Comparison of ENCODE assay signal across 9 cellular contexts in genomic region chr21:34801519-34802132, GRCh38.
DNase-seq lines count a peak whose midpoint lies in the region; ATAC-seq, FAIRE-seq and TF ChIP-seq lines count a peak whose summit lies in the region.
"Had no signal": no experiment of that assay in that cellular context is flagged by ENCODE, and none has a peak within 500 bp of the region (broad histone marks: within the 10 kb centered on the region; RNA-seq: fewer than 3 reads in every experiment).

No MANE protein-coding gene starts in this region.

- H3K79me2 ChIP-seq in PC-3 (ENCODE audit: low read length), result peaks cover 61% of the 10 kb centered on the region

- H2AFZ ChIP-seq in PC-3 (ENCODE audit: low read length), result no peak overlapping the region

- H3K4me1 ChIP-seq in PC-3 (ENCODE audit: insufficient read depth, low read length) (peaks cover 26% of the 10 kb centered on the region), subcutaneous abdominal adipose tissue (ENCODE audit: control insufficient read depth in 5 of 5, insufficient read depth in 5 of 5, low read length in 5 of 5) (peaks cover 0 to 6% (median 0%) of the 10 kb centered on the region in 5 donors), kidney (ENCODE audit: control insufficient read depth in 1 of 2, insufficient read depth in 1 of 2, low read depth in 1 of 2, low read length in 2 of 2) (no peaks in the 10 kb centered on the region)

- H3K27me3 ChIP-seq in PC-3 (ENCODE audit: low read length) (no peaks in the 10 kb centered on the region), subcutaneous abdominal adipose tissue (ENCODE audit: control insufficient read depth in 5 of 5, insufficient read depth in 4 of 5, low read length in 5 of 5) (no peaks in the 10 kb centered on the region)

- H3K9ac ChIP-seq in PC-3 (ENCODE audit: low read length) (no peak overlapping the region), subcutaneous abdominal adipose tissue (ENCODE audit: low read length in 5 of 5) (no peak overlapping the region), kidney (ENCODE audit: low read length in 2 of 2) (no peak overlapping the region)

- H3K4me2 ChIP-seq in PC-3 (ENCODE audit: low read length), result no peak overlapping the region

- CTCF ChIA-PET in PC-3 (lab: Charles Lee), result no interaction called here

- no peaks in the 10 kb centered on the region for H3K9me2 ChIP-seq in PC-3 (replicated peaks; ENCODE audit: low read length)

- TF ChIP-seq CTCF in PC-3 (conservative IDR thresholded peaks at IDR 0.05; ENCODE audit: low read depth, low read length) (peak; percentile 54), fibroblast of pulmonary artery (IDR thresholded peaks at IDR 0.05; ENCODE audit: low read length, missing control alignments) (peak; percentile 50), kidney (IDR thresholded peaks at IDR 0.05; ENCODE audit: borderline replicate concordance, extremely low read depth, insufficient read depth) (no peak)

- H3K4me3 ChIP-seq in PC-3 (ENCODE audit: low read length) (no peak overlapping the region), fibroblast of pulmonary artery (replicated peaks; ENCODE audit: low read depth, low read length) (no peak overlapping the region), subcutaneous abdominal adipose tissue (ENCODE audit: low read depth in 1 of 5, low read length in 5 of 5) (no peak overlapping the region), kidney (ENCODE audit: low read length in 2 of 2) (no peak overlapping the region)
- H3K4me3 ChIP-seq: SK-N-MC had no signal

- peak; percentile 30 for DNase-seq in activated CD8-positive, alpha-beta memory T cell treated with anti-CD3 and anti-CD28 coated beads, Interleukin-2, amount 50 U/mL, for 48 hours
- no peak for DNase-seq in activated CD8-positive, alpha-beta memory T cell treated with anti-CD3 and anti-CD28 coated beads for 24 hours
- peak; percentile 30 for DNase-seq in PC-3
- peak; percentile 44 for DNase-seq in fibroblast of pulmonary artery (ENCODE audit: low read depth)
- DNase-seq in kidney, result no peak
- no peak for DNase-seq in mesenteric fat pad (ENCODE audit: low spot score)

- no TSS peak for BruUV-seq in PC-3 (replicated peaks; lab: Mats Ljungman, UMichigan)

- H3K9me3 ChIP-seq in PC-3 (ENCODE audit: low read length) (no peaks in the 10 kb centered on the region), subcutaneous abdominal adipose tissue (ENCODE audit: control insufficient read depth in 5 of 5, low read length in 5 of 5) (peaks cover 0 to 3% (median 0%) of the 10 kb centered on the region in 5 donors), kidney (ENCODE audit: control insufficient read depth in 1 of 2, low read length in 2 of 2) (no peaks in the 10 kb centered on the region)

- POLR2A ChIA-PET in PC-3 (lab: Charles Lee; ENCODE audit: unreplicated experiment), result interaction anchor here (0.7 kb wide), 1 partner anchor 35 kb away, joined by 5 read pairs; no protein-coding TSS in a partner anchor

- H3F3A ChIP-seq in PC-3 (ENCODE audit: low read length, unreplicated experiment), result peaks cover 9% of the 10 kb centered on the region

- H3K27ac ChIP-seq in PC-3 (ENCODE audit: low read length), result no peak overlapping the region
- H3K27ac ChIP-seq in subcutaneous abdominal adipose tissue (ENCODE audit: low read depth, low read length), result peak overlapping the region; percentile 22
- H3K27ac ChIP-seq in kidney (ENCODE audit: low read depth in 2 of 2, low read length in 2 of 2), result no peak overlapping the region
- H3K27ac ChIP-seq: SK-N-MC had no signal

- H4K20me1 ChIP-seq in PC-3 (ENCODE audit: low read length), result no peaks in the 10 kb centered on the region

- intact Hi-C loops in PC-3 (cut with micrococcal nuclease), result no loop called here
- intact Hi-C loops in kidney (cut with DNase I), result no loop called here

- H3K36me3 ChIP-seq in PC-3 (ENCODE audit: low read depth, low read length) (peaks cover 74% of the 10 kb centered on the region), subcutaneous abdominal adipose tissue (ENCODE audit: control insufficient read depth in 5 of 5, insufficient read depth in 5 of 5, low read length in 5 of 5) (peaks cover 14 to 42% (median 25%) of the 10 kb centered on the region in 5 donors), kidney (ENCODE audit: control insufficient read depth in 1 of 2, insufficient read depth in 2 of 2, low read length in 2 of 2) (no peaks in the 10 kb centered on the region)

- no peak for FAIRE-seq in kidney (lab: Jason Lieb, UNC)

- ATAC-seq in PC-3 (peak; percentile 37), GM19452 (IDR thresholded peaks at IDR 0.05; ENCODE audit: unreplicated experiment) (no peak)

Comparison
In these comparisons a context has a peak if more than half of its experiments do, and no peak if none do; other contexts are left out.
1. DNase-seq: peak in activated CD8-positive, alpha-beta memory T cell treated with anti-CD3 and anti-CD28 coated beads, Interleukin-2, amount 50 U/mL, for 48 hours (single experiment), PC-3 (single experiment) and fibroblast of pulmonary artery (single experiment); none in activated CD8-positive, alpha-beta memory T cell treated with anti-CD3 and anti-CD28 coated beads for 24 hours (single experiment), kidney (single experiment) and mesenteric fat pad (single experiment).